ENCODE assay signal across 1 cellular context in the genomic region with DNA sequence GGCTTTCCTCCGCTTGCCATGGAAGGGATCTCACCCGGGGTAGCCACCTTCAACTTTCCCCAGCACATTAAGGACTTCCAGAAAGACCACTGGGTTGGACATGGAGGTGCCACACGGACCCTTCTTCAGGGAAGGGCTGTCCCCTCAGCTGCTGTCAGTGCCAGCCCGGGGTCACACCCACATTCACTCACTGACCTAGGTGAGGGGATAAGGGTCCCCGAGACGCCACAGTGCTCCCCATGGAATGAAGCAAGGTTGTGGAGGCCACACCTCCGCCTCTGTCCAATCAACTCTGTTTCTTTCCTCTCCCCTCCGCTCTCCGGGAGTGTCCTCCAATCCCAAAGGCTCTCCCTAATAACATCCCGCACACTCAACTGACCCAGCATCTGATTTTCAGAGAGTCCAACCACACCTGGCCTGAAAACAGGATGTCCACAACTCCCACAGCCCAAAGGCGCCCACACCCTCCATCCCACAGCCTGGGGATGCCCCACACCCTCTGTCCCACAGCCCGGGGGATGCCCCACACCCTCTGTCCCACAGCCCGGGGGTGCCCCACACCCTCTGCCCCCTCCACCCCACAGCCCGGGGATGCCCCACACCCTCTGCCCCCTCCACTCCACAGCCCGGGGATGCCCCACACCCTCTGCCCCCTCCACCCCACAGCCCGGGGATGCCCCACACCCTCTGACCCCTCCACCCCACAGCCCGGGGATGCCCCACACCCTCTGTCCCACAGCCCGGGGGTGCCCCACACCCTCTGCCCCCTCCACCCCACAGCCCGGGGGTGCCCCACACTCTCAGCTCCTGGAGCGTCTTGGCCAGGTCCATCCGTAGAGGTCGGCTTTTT.
TF ChIP-seq lines count a peak whose summit lies in the region.

No MANE protein-coding gene starts in this region.

TF ChIP-seq in IMR-90, 13 proteins besides CTCF, POLR2A, EP300 and RAD21:
- no peak for TF ChIP-seq MAZ (IDR thresholded peaks at IDR 0.05; ENCODE audit: borderline replicate concordance, low read depth, low read length)
- no peak for TF ChIP-seq MXI1 (IDR thresholded peaks at IDR 0.05; ENCODE audit: borderline replicate concordance, low read depth, low read length)
- no peak for TF ChIP-seq CEBPB (IDR thresholded peaks at IDR 0.05; ENCODE audit: low read depth, low read length)
